9 cellular contexts compared by ENCODE assay signal in genomic region chr4:73055241-73055897, GRCh38. TPM values are rescaled to one million over a fixed set of nuclear protein-coding genes. Genes with fewer than 3 reads are reported as not detected.
DNase-seq lines count a peak whose midpoint lies in the region; ATAC-seq and TF ChIP-seq lines count a peak whose summit lies in the region.
"Had no signal": no experiment of that assay in that cellular context is flagged by ENCODE, and none has a peak within 500 bp of the region (broad histone marks: within the 10 kb centered on the region; RNA-seq: fewer than 3 reads in every experiment).

No MANE protein-coding gene starts in this region.

- CTCF ChIA-PET in CD8-positive, alpha-beta memory T cell (lab: Charles Lee): no interaction called here

- H3K27ac ChIP-seq in lower lobe of right lung: peak overlapping the region; percentile 22
- H3K27ac ChIP-seq in CD8-positive, alpha-beta memory T cell (ENCODE audit: low read depth, low read length): no peak overlapping the region
- H3K27ac ChIP-seq: gastrocnemius medialis had no signal

- no peak overlapping the region for H3K4me3 ChIP-seq in lower lobe of right lung
- H3K4me3 ChIP-seq in CD8-positive, alpha-beta memory T cell (ENCODE audit: low read length): no peak overlapping the region
- H3K4me3 ChIP-seq: gastrocnemius medialis had no signal

- intact Hi-C loops in lower lobe of right lung (cut with DNase I): no loop called here

- ATAC-seq in GM19043 (IDR thresholded peaks at IDR 0.05; ENCODE audit: low read depth, unreplicated experiment): peak; percentile 80
- ATAC-seq in GM21825 (IDR thresholded peaks at IDR 0.05; ENCODE audit: unreplicated experiment): peak; percentile 72
- ATAC-seq in HG03521 (IDR thresholded peaks at IDR 0.05; ENCODE audit: unreplicated experiment): peak; percentile 87
- ATAC-seq in lower lobe of right lung: no peak
- ATAC-seq: gastrocnemius medialis had no signal

- DNase-seq in lower lobe of right lung: no peak
- no peak for DNase-seq in NCI-H345 treated with DMSO at 0.1 percent for 48 hours (lab: John Stamatoyannopoulos, UW; ENCODE audit: unreplicated experiment)
- no peak for DNase-seq in CD8-positive, alpha-beta memory T cell
- DNase-seq in GF-D8 (lab: John Stamatoyannopoulos, UW): no peak
- DNase-seq: gastrocnemius medialis, NCI-H748 treated with DMSO at 0.1 percent for 48 hours had no signal

- no peak for TF ChIP-seq CTCF in lower lobe of right lung (IDR thresholded peaks at IDR 0.05)

- H3K36me3 ChIP-seq in lower lobe of right lung: peaks cover 56% of the 10 kb centered on the region
- H3K36me3 ChIP-seq in CD8-positive, alpha-beta memory T cell (ENCODE audit: insufficient read depth, low read length): peaks cover 22% of the 10 kb centered on the region

- POLR2A ChIA-PET in CD8-positive, alpha-beta memory T cell (lab: Charles Lee): no interaction called here

- H3K9me3 ChIP-seq in lower lobe of right lung: no peaks in the 10 kb centered on the region
- H3K9me3 ChIP-seq in CD8-positive, alpha-beta memory T cell (ENCODE audit: low read length): no peaks in the 10 kb centered on the region
- H3K9me3 ChIP-seq: gastrocnemius medialis had no signal

- no peaks in the 10 kb centered on the region for H3K4me1 Mint-ChIP-seq in CD8-positive, alpha-beta memory T cell

- H3K9me3 Mint-ChIP-seq in CD8-positive, alpha-beta memory T cell: no peaks in the 10 kb centered on the region

- H3K27me3 Mint-ChIP-seq in CD8-positive, alpha-beta memory T cell: no peaks in the 10 kb centered on the region

- H3K4me1 ChIP-seq in lower lobe of right lung: peaks cover 2% of the 10 kb centered on the region
- H3K4me1 ChIP-seq in CD8-positive, alpha-beta memory T cell (ENCODE audit: insufficient read depth, low read length): no peaks in the 10 kb centered on the region
- H3K4me1 ChIP-seq: gastrocnemius medialis had no signal

- H3K36me3 Mint-ChIP-seq in CD8-positive, alpha-beta memory T cell: peaks cover 15 to 67% (median 25%) of the 10 kb centered on the region in 3 donors

- H3K27me3 ChIP-seq in lower lobe of right lung (ENCODE audit: low read depth): no peaks in the 10 kb centered on the region
- H3K27me3 ChIP-seq in CD8-positive, alpha-beta memory T cell (ENCODE audit: insufficient read depth, low read length, poor library complexity, severe bottlenecking): no peaks in the 10 kb centered on the region
- H3K27me3 ChIP-seq: gastrocnemius medialis had no signal

- H3K27ac Mint-ChIP-seq in CD8-positive, alpha-beta memory T cell: peak overlapping the region in 2 of 8 donors; percentile 17 to 31

- no peak overlapping the region for H3K4me3 Mint-ChIP-seq in CD8-positive, alpha-beta memory T cell

RNA-seq across cellular contexts. Expression of gene COX18, which starts 14.1 kb away (rescaled TPM):
- 11.8 TPM for total RNA-seq in lower lobe of right lung
- 10 to 100 TPM; 26.4 to 27.6 TPM for total RNA-seq in CD8-positive, alpha-beta memory T cell
- 6.7 TPM for polyA plus RNA-seq in CD8-positive, alpha-beta memory T cell

Comparison
In these comparisons a context has a peak if more than half of its experiments do, and no peak if none do; other contexts are left out.
1. ATAC-seq: peak in GM19043 (single experiment), GM21825 (single experiment) and HG03521 (single experiment); none in lower lobe of right lung (0 of 2).